1 cellular context compared by ENCODE assay signal in genomic region chr6:73722318-73723060, GRCh38.
TF ChIP-seq lines count a peak whose summit lies in the region.

No MANE protein-coding gene starts in this region.

TF ChIP-seq in GM12878, 131 proteins besides CTCF, POLR2A, EP300 and RAD21 (continued from another document and continues in another):
- TF ChIP-seq REST (IDR thresholded peaks at IDR 0.05; ENCODE audit: low read depth, low read length) (no peak), MTA2 (IDR thresholded peaks at IDR 0.05; ENCODE audit: low read depth) (peak; percentile 68), IKZF2 (IDR thresholded peaks at IDR 0.05) (peak; percentile 28 to 55; a peak in 2 of 4 replicates), MXI1 (IDR thresholded peaks at IDR 0.05; ENCODE audit: low read depth, low read length) (no peak), SPI1 (IDR thresholded peaks at IDR 0.05; ENCODE audit: borderline replicate concordance, insufficient read depth, low read depth, low read length) (no peak), USF2 (IDR thresholded peaks at IDR 0.05; ENCODE audit: borderline replicate concordance, low read depth, low read length) (no peak), ZBTB40 (IDR thresholded peaks at IDR 0.05; ENCODE audit: borderline replicate concordance) (no peak), SIX5 (IDR thresholded peaks at IDR 0.05; ENCODE audit: low read depth, low read length, severe bottlenecking) (no peak), SUZ12 (IDR thresholded peaks at IDR 0.05; ENCODE audit: unreplicated experiment) (no peak), NFXL1 (IDR thresholded peaks at IDR 0.05; ENCODE audit: borderline replicate concordance) (no peak), CEBPB (IDR thresholded peaks at IDR 0.05; ENCODE audit: borderline replicate concordance in 1 of 2, low read depth in 2 of 2, low read length in 2 of 2) (no peak), RELA (IDR thresholded peaks at IDR 0.05; ENCODE audit: borderline replicate concordance, partially characterized antibody) (no peak), MYB (IDR thresholded peaks at IDR 0.05; ENCODE audit: borderline replicate concordance, low read depth, low read length) (no peak), FOXM1 (IDR thresholded peaks at IDR 0.05; ENCODE audit: low read depth, low read length) (peak; percentile 22; the same call in 1 of the 2 replicates), BCL11A (IDR thresholded peaks at IDR 0.05; ENCODE audit: low read depth, low read length) (0 out of 2 replicates have a peak, but pooled peaks have one; percentile 22), ZNF687 (IDR thresholded peaks at IDR 0.05) (no peak), EGR1 (IDR thresholded peaks at IDR 0.05; ENCODE audit: borderline replicate concordance in 1 of 2, low read depth in 2 of 2, low read length in 2 of 2) (no peak), POLR2AphosphoS2 (IDR thresholded peaks at IDR 0.05; ENCODE audit: low read depth, low read length) (no peak), LARP7 (IDR thresholded peaks at IDR 0.05) (no peak), TCF7 (IDR thresholded peaks at IDR 0.05; ENCODE audit: borderline replicate concordance) (no peak), MEF2A (IDR thresholded peaks at IDR 0.05; ENCODE audit: insufficient read depth, low read depth, low read length) (peak; percentile 76), SMAD1 (IDR thresholded peaks at IDR 0.05; ENCODE audit: low read depth, partially characterized antibody) (no peak), ZNF274 (IDR thresholded peaks at IDR 0.05; ENCODE audit: insufficient read depth, insufficient read length) (no peak), CHD2 (IDR thresholded peaks at IDR 0.05; ENCODE audit: borderline replicate concordance, low read depth, low read length) (no peak), NFIC (IDR thresholded peaks at IDR 0.05; ENCODE audit: low read depth, low read length) (no peak; the same call in 1 of the 2 replicates), KLF5 (IDR thresholded peaks at IDR 0.05; ENCODE audit: partially characterized antibody) (no peak), WRNIP1 (IDR thresholded peaks at IDR 0.05; ENCODE audit: borderline replicate concordance, low read depth, low read length) (no peak), BRCA1 (IDR thresholded peaks at IDR 0.05; ENCODE audit: low read depth, low read length) (no peak), TAF1 (IDR thresholded peaks at IDR 0.05; ENCODE audit: borderline replicate concordance, low read depth, low read length) (no peak), ETV6 (conservative IDR thresholded peaks at IDR 0.05 in 1 of 2, IDR thresholded peaks at IDR 0.05 in 1 of 2; ENCODE audit: borderline replicate concordance in 1 of 2, low read depth in 1 of 2) (no peak), SREBF1 (IDR thresholded peaks at IDR 0.05; ENCODE audit: low read length) (no peak), CREB1 (IDR thresholded peaks at IDR 0.05; ENCODE audit: low read depth) (0 out of 2 replicates have a peak, but pooled peaks have one; percentile 27), ESRRA (IDR thresholded peaks at IDR 0.05; ENCODE audit: low read length) (no peak), MLLT1 (IDR thresholded peaks at IDR 0.05) (no peak), NR2C1 (IDR thresholded peaks at IDR 0.05) (no peak), GABPA (IDR thresholded peaks at IDR 0.05; ENCODE audit: low read depth) (no peak), POLR2AphosphoS5 (IDR thresholded peaks at IDR 0.05; ENCODE audit: low read length) (no peak), MTA3 (IDR thresholded peaks at IDR 0.05; ENCODE audit: borderline replicate concordance, low read length) (no peak), GATAD2B (conservative IDR thresholded peaks at IDR 0.05; ENCODE audit: low read depth) (no peak), ZSCAN29 (IDR thresholded peaks at IDR 0.05) (no peak), NBN (IDR thresholded peaks at IDR 0.05) (no peak), BCL3 (IDR thresholded peaks at IDR 0.05; ENCODE audit: borderline replicate concordance, insufficient read depth, low read depth, low read length, poor library complexity, severe bottlenecking) (no peak), RB1 (IDR thresholded peaks at IDR 0.05; ENCODE audit: borderline replicate concordance) (no peak), JUNB (IDR thresholded peaks at IDR 0.05) (peak; percentile 56; the same call in 1 of the 2 replicates), ZZZ3 (IDR thresholded peaks at IDR 0.05; ENCODE audit: control insufficient read depth, insufficient read length, low read depth) (no peak), NFYA (IDR thresholded peaks at IDR 0.05; ENCODE audit: borderline replicate concordance, low read depth, low read length) (no peak), HSF1 (IDR thresholded peaks at IDR 0.05; ENCODE audit: low read depth, low read length) (no peak), NR2C2 (IDR thresholded peaks at IDR 0.05; ENCODE audit: borderline replicate concordance, control insufficient read depth, insufficient read length, low read depth) (no peak), BHLHE40 (IDR thresholded peaks at IDR 0.05; ENCODE audit: borderline replicate concordance in 1 of 2, low read depth in 2 of 2, low read length in 1 of 2) (peak; percentile 61 to 78; a peak in 3 of 4 replicates), PML (IDR thresholded peaks at IDR 0.05; ENCODE audit: low read length) (no peak), SREBF2 (IDR thresholded peaks at IDR 0.05; ENCODE audit: low read length) (no peak)
